Comparison of ENCODE assay signal across 18 cellular contexts in genomic region chr7:36409180-36409579, GRCh38. TPM values are rescaled to one million over a fixed set of nuclear protein-coding genes. Genes with fewer than 3 reads are reported as not detected.
DNase-seq lines count a peak whose midpoint lies in the region; ATAC-seq and TF ChIP-seq lines count a peak whose summit lies in the region.
"Had no signal": no experiment of that assay in that cellular context is flagged by ENCODE, and none has a peak within 500 bp of the region (broad histone marks: within the 10 kb centered on the region; RNA-seq: fewer than 3 reads in every experiment).

No MANE protein-coding gene starts in this region.

- H3K4me1 Mint-ChIP-seq in activated T-helper 2 cell treated with anti-CD3 and anti-CD28 coated beads, Interferon-gamma antibody, Interleukin-2, Interleukin-4, amounts not matched to agents 10 μg/mL and 5 μg/mL and 100 μg/mL, durations not matched to agents 14 hours and 24 hours and 36 hours (ENCODE audit: low read depth) = peaks cover 22% of the 10 kb centered on the region

- TF ChIP-seq CTCF in 22Rv1 (IDR thresholded peaks at IDR 0.05) (no peak), lower lobe of right lung (IDR thresholded peaks at IDR 0.05) (no peak)

- DNase-seq in GM23248 (no peak), left colon (no peak), NCI-H1694 treated with DMSO at 0.1 percent for 48 hours (lab: John Stamatoyannopoulos, UW) (no peak), lower lobe of right lung (no peak)
- DNase-seq in activated T-helper 2 cell treated with anti-CD3 and anti-CD28 coated beads, Interferon-gamma antibody, Interleukin-2, Interleukin-4, amounts not matched to agents 10 μg/mL and 5 μg/mL and 100 μg/mL, durations not matched to agents 14 hours and 24 hours and 36 hours (ENCODE audit: low spot score) = no peak
- DNase-seq: CD8-positive, alpha-beta memory T cell; DMS79 treated with DMSO at 0.1 percent for 48 hours; IMR-90; Kasumi-1; NCI-H1092 treated with DMSO at 0.1 percent for 48 hours; NCI-H2081 treated with DMSO at 0.1 percent for 48 hours; NCI-H446 treated with DMSO at 0.1 percent for 48 hours; NCI-H774 had no signal

- peaks cover 32% of the 10 kb centered on the region for H3K36me3 Mint-ChIP-seq in activated T-helper 2 cell treated with anti-CD3 and anti-CD28 coated beads, Interferon-gamma antibody, Interleukin-2, Interleukin-4, amounts not matched to agents 10 μg/mL and 5 μg/mL and 100 μg/mL, durations not matched to agents 14 hours and 24 hours and 36 hours (ENCODE audit: low read depth)
- H3K36me3 Mint-ChIP-seq: CD8-positive, alpha-beta memory T cell had no signal

- ATAC-seq in left colon = peak; percentile 59
- no peak for ATAC-seq in lower lobe of right lung

- H3K36me3 ChIP-seq in GM23248 (ENCODE audit: low read depth) = peaks cover 6% of the 10 kb centered on the region; the same call in 1 of the 2 replicates
- H3K36me3 ChIP-seq in lower lobe of right lung = no peaks in the 10 kb centered on the region

- H3K27me3 Mint-ChIP-seq in activated T-helper 2 cell treated with anti-CD3 and anti-CD28 coated beads, Interferon-gamma antibody, Interleukin-2, Interleukin-4, amounts not matched to agents 10 μg/mL and 5 μg/mL and 100 μg/mL, durations not matched to agents 14 hours and 24 hours and 36 hours (ENCODE audit: low read depth) = no peaks in the 10 kb centered on the region
- H3K27me3 Mint-ChIP-seq: CD8-positive, alpha-beta memory T cell had no signal

- no peak overlapping the region for H3K4me3 Mint-ChIP-seq in activated T-helper 2 cell treated with anti-CD3 and anti-CD28 coated beads, Interferon-gamma antibody, Interleukin-2, Interleukin-4, amounts not matched to agents 10 μg/mL and 5 μg/mL and 100 μg/mL, durations not matched to agents 14 hours and 24 hours and 36 hours (ENCODE audit: low read depth)
- H3K4me3 Mint-ChIP-seq: CD8-positive, alpha-beta memory T cell had no signal

- H3K9ac ChIP-seq in GM23248 = no peak overlapping the region
- H3K9ac ChIP-seq: BLaER1 treated with 17β-estradiol and CSF1 and Interleukin-3, amounts not matched to agents 10 nM and 100 nM had no signal

- H3K27ac ChIP-seq in 22Rv1 = peak overlapping the region; percentile 46
- H3K27ac ChIP-seq in GM23248 = no peak overlapping the region
- peak overlapping the region; percentile 76 for H3K27ac ChIP-seq in angular gyrus (ENCODE audit: low read depth, low read length)
- no peak overlapping the region for H3K27ac ChIP-seq in lower lobe of right lung
- H3K27ac ChIP-seq: BLaER1 treated with 17β-estradiol and CSF1 and Interleukin-3, amounts not matched to agents 10 nM and 100 nM; HL-60; RWPE1 had no signal

- peaks cover 51% of the 10 kb centered on the region for H3K79me2 ChIP-seq in GM23248 (ENCODE audit: insufficient read depth)

- H3K4me1 ChIP-seq in GM23248 (ENCODE audit: insufficient read depth) (no peaks in the 10 kb centered on the region), lower lobe of right lung (no peaks in the 10 kb centered on the region)
- H3K4me1 ChIP-seq: BLaER1 treated with 17β-estradiol and CSF1 and Interleukin-3, amounts not matched to agents 10 nM and 100 nM had no signal

- no peaks in the 10 kb centered on the region for H4K20me1 ChIP-seq in GM23248 (ENCODE audit: insufficient read depth)

- H3K27ac Mint-ChIP-seq in activated T-helper 2 cell treated with anti-CD3 and anti-CD28 coated beads, Interferon-gamma antibody, Interleukin-2, Interleukin-4, amounts not matched to agents 10 μg/mL and 5 μg/mL and 100 μg/mL, durations not matched to agents 14 hours and 24 hours and 36 hours = no peak overlapping the region
- H3K27ac Mint-ChIP-seq: CD8-positive, alpha-beta memory T cell had no signal

- in situ Hi-C loops in GM23248 (cut with MboI) = no loop called here

- H3K27me3 ChIP-seq in GM23248 (replicated peaks; ENCODE audit: insufficient read depth) (no peaks in the 10 kb centered on the region), lower lobe of right lung (ENCODE audit: low read depth) (no peaks in the 10 kb centered on the region)
- H3K27me3 ChIP-seq: BLaER1 treated with 17β-estradiol and CSF1 and Interleukin-3, amounts not matched to agents 10 nM and 100 nM had no signal

- no peaks in the 10 kb centered on the region for H3K9me3 Mint-ChIP-seq in activated T-helper 2 cell treated with anti-CD3 and anti-CD28 coated beads, Interferon-gamma antibody, Interleukin-2, Interleukin-4, amounts not matched to agents 10 μg/mL and 5 μg/mL and 100 μg/mL, durations not matched to agents 14 hours and 24 hours and 36 hours
- H3K9me3 Mint-ChIP-seq: CD8-positive, alpha-beta memory T cell had no signal

- WGBS in GM23248 (ENCODE audit: low coverage in 1 of 2, low lambda C conversion rate in 2 of 2, missing lambda C conversion rate in 2 of 2), 2 experiments = 94 to 98% methylated on average over 1 of the region's 1 CpG

- peak overlapping the region; percentile 16; the same call in 1 of the 2 replicates for H2AFZ ChIP-seq in GM23248

- intact Hi-C loops in left colon (cut with DNase I, micrococcal nuclease) = no loop called here
- intact Hi-C loops in activated T-helper 2 cell treated with anti-CD3 and anti-CD28 coated beads, Interferon-gamma antibody, Interleukin-2, Interleukin-4, amounts not matched to agents 10 μg/mL and 5 μg/mL and 100 μg/mL, durations not matched to agents 14 hours and 24 hours and 36 hours (cut with micrococcal nuclease) = no loop called here
- intact Hi-C loops in lower lobe of right lung (cut with DNase I) = no loop called here

- H3K4me3 ChIP-seq in GM23248 = no peak overlapping the region
- no peak overlapping the region for H3K4me3 ChIP-seq in lower lobe of right lung
- H3K4me3 ChIP-seq: BLaER1 treated with 17β-estradiol and CSF1 and Interleukin-3, amounts not matched to agents 10 nM and 100 nM had no signal

- H3K9me2 ChIP-seq in GM23248 (ENCODE audit: insufficient read depth) = no peaks in the 10 kb centered on the region

- H3F3A ChIP-seq in GM23248 (ENCODE audit: insufficient read depth) = no peaks in the 10 kb centered on the region

- H3K4me2 ChIP-seq in GM23248 (ENCODE audit: unreplicated experiment) = no peak overlapping the region
- H3K4me2 ChIP-seq: BLaER1 treated with 17β-estradiol and CSF1 and Interleukin-3, amounts not matched to agents 10 nM and 100 nM had no signal

- H3K9me3 ChIP-seq in GM23248 (ENCODE audit: low read depth) (no peaks in the 10 kb centered on the region), lower lobe of right lung (no peaks in the 10 kb centered on the region)
- H3K9me3 ChIP-seq: BLaER1 treated with 17β-estradiol and CSF1 and Interleukin-3, amounts not matched to agents 10 nM and 100 nM had no signal

RNA-seq across cellular contexts. Expression of gene ANLN, which starts 19.5 kb away (rescaled TPM):
- total RNA-seq in GM23248 (2014; rRNA removed; shearing (Covaris generic)) = 55.6 and 57.5 TPM in 2 replicates
- polyA plus RNA-seq in GM23248 (2016; fragmentation: Nextera tagmentation; extraction: Ambion mirVana) = 37.9 and 38.4 TPM in 2 replicates
- total RNA-seq in left colon = 10 to 100 TPM in 1 of 2 donors, 1 to 10 TPM in 1; 3.9 to 13.7 TPM
- total RNA-seq in activated T-helper 2 cell treated with anti-CD3 and anti-CD28 coated beads, Interferon-gamma antibody, Interleukin-2, Interleukin-4, amounts not matched to agents 10 μg/mL and 5 μg/mL and 100 μg/mL, durations not matched to agents 14 hours and 24 hours and 36 hours = 38.0 and 38.7 TPM in 2 replicates
- 3.9 TPM for total RNA-seq in lower lobe of right lung

Comparison
In these comparisons a context has a peak if more than half of its experiments do, and no peak if none do; other contexts are left out.
1. H3K27ac ChIP-seq: peak in 22Rv1 (single experiment) and angular gyrus (single experiment); none in GM23248 (single experiment) and lower lobe of right lung (single experiment).